ENCODE assay signal across 26 cellular contexts in the genomic region with DNA sequence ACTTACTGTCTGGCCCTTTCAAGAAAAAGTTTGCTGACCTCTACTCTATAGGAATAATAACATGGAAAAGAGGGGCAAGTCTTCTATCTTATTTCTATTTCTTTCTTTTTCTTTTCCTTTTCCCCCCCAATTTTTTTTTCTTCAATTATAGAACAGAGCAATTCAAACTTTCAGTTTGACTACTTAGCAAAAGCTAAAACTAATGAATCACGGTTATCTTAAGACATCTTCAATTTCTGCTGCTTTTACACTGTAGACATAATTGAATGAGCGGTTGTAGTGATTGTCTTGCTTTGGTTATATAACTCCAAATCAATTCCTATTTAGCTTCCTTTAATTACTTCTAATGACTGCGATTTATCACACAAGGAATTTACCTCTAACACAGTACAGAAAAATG.
DNase-seq lines count a peak whose midpoint lies in the region; ATAC-seq, FAIRE-seq and TF ChIP-seq lines count a peak whose summit lies in the region.
"Had no signal": no experiment of that assay in that cellular context is flagged by ENCODE, and none has a peak within 500 bp of the region (broad histone marks: within the 10 kb centered on the region; RNA-seq: fewer than 3 reads in every experiment).

No MANE protein-coding gene starts in this region.

- H3K9me3 ChIP-seq in GM12878 (replicated peaks; ENCODE audit: control insufficient read depth, insufficient read depth, low read length), result no peaks in the 10 kb centered on the region; the same call in 1 of the 3 replicates
- H3K9me3 ChIP-seq: pancreas, SJCRH30 had no signal

- no TSS peak for BruUV-seq in GM12878 (replicated peaks; lab: Mats Ljungman, UMichigan)

- H3K79me2 ChIP-seq in GM12878 (ENCODE audit: control insufficient read depth, insufficient read depth, low read length), result no peaks in the 10 kb centered on the region

- H3K9ac ChIP-seq in GM12878 (ENCODE audit: control insufficient read depth, insufficient read depth, low read length), result no peak overlapping the region
- H3K9ac ChIP-seq: GM23248, KMS-11 had no signal

- no peak for DNase-seq in GM12878 (ENCODE audit: low read depth, low spot score)
- DNase-seq in NCI-H82 treated with DMSO at 0.1 percent for 48 hours (lab: John Stamatoyannopoulos, UW; ENCODE audit: unreplicated experiment), result no peak
- DNase-seq in NCI-H2029 (lab: John Stamatoyannopoulos, UW), result no peak
- no peak for DNase-seq in lower leg skin (ENCODE audit: low spot score in 2 of 2)
- DNase-seq: activated CD4-positive, CD25-positive, alpha-beta regulatory T cell treated with anti-CD3 and anti-CD28 coated beads, Interleukin-2, amount 50 U/mL, for 72 hours; activated CD8-positive, alpha-beta T cell treated with anti-CD3 and anti-CD28 coated beads for 36 hours; activated gamma-delta T cell; brain microvascular endothelial cell; GM23248; NCI-H2171 treated with DMSO at 0.1 percent for 48 hours; NCI-H524; nephron progenitor cell; pancreas; right cardiac atrium; SJCRH30; stimulated activated CD4-positive, alpha-beta T cell treated with anti-CD3 and anti-CD28 coated beads, Interleukin-4, amount 100 ng/mL, for 1 hour; T-helper 1 cell had no signal

- intact Hi-C loops in GM12878 (cut with micrococcal nuclease; ENCODE audit: unreplicated experiment), result no loop called here
- intact Hi-C loops in lower leg skin (cut with DNase I; ENCODE audit: low total_unique reads), result no loop called here

- SMC1A ChIA-PET in GM12878 (lab: Charles Lee; ENCODE audit: uncharacterized antibody, unreplicated experiment), result interaction anchor here (0.5 to 0.6 kb wide), 2 partner anchors 39 to 51 kb away, joined by 3 read pairs; no protein-coding TSS in a partner anchor

- RAD21 ChIA-PET in GM12878 (lab: Charles Lee; ENCODE audit: unreplicated experiment), result no interaction called here

- TF ChIP-seq POLR2A in GM12878 (IDR thresholded peaks at IDR 0.05; ENCODE audit: low read depth, low read length) (no peak), lower leg skin (IDR thresholded peaks at IDR 0.05) (no peak)

- WGBS in GM12878 (ENCODE audit: insufficient coverage, insufficient replicate concordance, low lambda C conversion rate, missing lambda C conversion rate), result 31% methylated on average over 3 of the region's 3 CpGs
- WGBS in lower leg skin, 2 donors, result 98 to 99% methylated on average over 3 of the region's 3 CpGs

- no peaks in the 10 kb centered on the region for H4K20me1 ChIP-seq in GM12878 (ENCODE audit: control insufficient read depth, insufficient read depth)

- ATAC-seq in GM19025 (IDR thresholded peaks at IDR 0.05; ENCODE audit: low read depth, unreplicated experiment) (peak; percentile 22), GM21717 (IDR thresholded peaks at IDR 0.05; ENCODE audit: unreplicated experiment) (peak; percentile 30), HG03039 (IDR thresholded peaks at IDR 0.05; ENCODE audit: unreplicated experiment) (peak; percentile 37), GM12878 (peak; percentile 62)
- ATAC-seq: activated CD8-positive, alpha-beta T cell treated with anti-CD3 and anti-CD28 coated beads for 36 hours; pancreas; right cardiac atrium; stimulated activated memory B cell treated with anti-CD40 and anti-IgM and Interleukin-4, amounts not matched to agents 10 μg/mL and 1 μg/mL and 100 μg/mL, for 72 hours had no signal

- CTCF ChIA-PET in GM12878 (lab: Yijun Ruan, JAX), result no interaction called here

- no peaks in the 10 kb centered on the region for H3K27me3 ChIP-seq in GM12878 (replicated peaks in 1 of 2; ENCODE audit: control insufficient read depth in 2 of 2, insufficient read depth in 2 of 2, low read length in 1 of 2)
- H3K27me3 ChIP-seq: brain microvascular endothelial cell, pancreas, SJCRH30 had no signal

- no peak overlapping the region; the same call in 1 of the 2 replicates for H2AFZ ChIP-seq in GM12878 (ENCODE audit: control insufficient read depth, low read depth, low read length)
- H2AFZ ChIP-seq: GM23248 had no signal

- H3K4me3 ChIP-seq in GM12878 (no peak overlapping the region), lower leg skin (ENCODE audit: low read depth, poor library complexity, severe bottlenecking) (no peak overlapping the region)
- H3K4me3 ChIP-seq: GM23248, lung, pancreas, SJCRH30 had no signal

- no peak for TF ChIP-seq RAD21 in GM12878 (IDR thresholded peaks at IDR 0.05; ENCODE audit: insufficient read depth, low read depth, low read length)

- 0 out of 2 replicates have a peak overlapping the region, but pooled peaks have one; percentile 30 for H3K27ac ChIP-seq in GM12878 (ENCODE audit: control insufficient read depth, insufficient read depth)
- H3K27ac ChIP-seq: brain microvascular endothelial cell, C4-2B, GM23248, KMS-11, pancreas, SJCRH30 had no signal

- FAIRE-seq in GM12878 (lab: Jason Lieb, UNC), result no peak
- FAIRE-seq: pancreas, TTC549, urothelium cell line had no signal

- TF ChIP-seq EP300 in GM12878 (IDR thresholded peaks at IDR 0.05; ENCODE audit: borderline replicate concordance in 1 of 2, control insufficient read depth in 1 of 2, low read depth in 2 of 2, low read length in 2 of 2), result no peak

- POLR2A ChIA-PET in GM12878 (lab: Charles Lee), result interaction anchor here (0.6 to 1.3 kb wide), 2 partner anchors 140 to 165 kb away, joined by 3 read pairs; no protein-coding TSS in a partner anchor

- TF ChIP-seq CTCF in GM12878 (IDR thresholded peaks at IDR 0.05 in 2 of 3, conservative IDR thresholded peaks at IDR 0.05 in 1 of 3; ENCODE audit: control insufficient read depth in 2 of 3, extremely low read depth in 1 of 3, insufficient read depth in 1 of 3, low read depth in 3 of 3, low read length in 3 of 3) (no peak), lower leg skin (IDR thresholded peaks at IDR 0.05) (no peak)

- in situ Hi-C loops in GM12878 (cut with MboI), result no loop called here

- H3K4me1 ChIP-seq in GM12878 (ENCODE audit: control insufficient read depth, insufficient read depth, low read length), result peaks cover 8% of the 10 kb centered on the region; the same call in 1 of the 2 replicates
- H3K4me1 ChIP-seq: pancreas, SJCRH30 had no signal

- H3K36me3 ChIP-seq in GM12878 (ENCODE audit: control insufficient read depth in 2 of 2, insufficient read depth in 2 of 2, low read length in 1 of 2), result no peaks in the 10 kb centered on the region
- H3K36me3 ChIP-seq: brain microvascular endothelial cell, pancreas, SJCRH30 had no signal

- H3K4me2 ChIP-seq in GM12878 (ENCODE audit: control insufficient read depth, insufficient read depth), result peak overlapping the region; percentile 61; the same call in 1 of the 2 replicates
- H3K4me2 ChIP-seq: KMS-11 had no signal

TF ChIP-seq in GM12878, 131 proteins besides CTCF, POLR2A, EP300 and RAD21:
- no peak for TF ChIP-seq SUPT20H (IDR thresholded peaks at IDR 0.05; ENCODE audit: borderline replicate concordance, control insufficient read depth, low read depth, low read length)
- peak; percentile 69 for TF ChIP-seq JUNB (IDR thresholded peaks at IDR 0.05)
